Comparison of ENCODE assay signal across 17 cellular contexts in the genomic region with DNA sequence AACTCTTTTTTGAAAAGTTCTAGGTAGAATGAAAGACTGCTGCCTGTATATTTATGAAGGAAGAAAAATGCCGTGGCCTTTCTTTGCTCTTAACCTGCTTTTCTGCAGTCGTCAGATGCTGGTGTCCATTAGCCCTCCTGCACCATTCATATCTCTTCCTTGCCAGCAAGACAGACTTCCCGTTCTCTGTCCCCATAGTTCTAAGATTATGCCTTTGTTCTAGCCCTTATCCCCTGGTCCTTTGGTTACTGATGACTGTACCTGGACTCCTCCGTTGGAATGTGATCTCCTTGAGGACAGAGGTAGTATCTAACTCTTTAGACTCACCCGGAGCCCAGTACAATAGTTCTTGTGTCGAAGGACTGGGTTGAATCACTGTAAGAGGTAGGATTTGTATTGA.
"Had no signal": no experiment of that assay in that cellular context is flagged by ENCODE, and none has a peak within 500 bp of the region (broad histone marks: within the 10 kb centered on the region; RNA-seq: fewer than 3 reads in every experiment).

No MANE protein-coding gene starts in this region.

- H3K27ac Mint-ChIP-seq: dendritic cell treated with granulocyte-macrophage colony-stimulating factor and Interleukin-4, amounts not matched to agents 40 ng/mL and 50 ng/mL, for 4 days; progenitor cell of endocrine pancreas; stimulated activated effector memory CD8-positive, alpha-beta T cell treated with anti-CD3 and anti-CD28 coated beads, Interleukin-12 subunit alpha, Interleukin-12 subunit beta, amount 100 ng/mL, for 72 hours had no signal

- H3K27me3 ChIP-seq: esophagus muscularis mucosa, gastrocnemius medialis, heart right ventricle, ovary, suprapubic skin, thyroid gland had no signal

- H3K4me2 ChIP-seq: smooth muscle cell had no signal

- H3K27ac ChIP-seq: esophagus muscularis mucosa, gastrocnemius medialis, heart right ventricle, ovary, suprapubic skin, thyroid gland had no signal

- H3K36me3 ChIP-seq: esophagus muscularis mucosa, gastrocnemius medialis, heart right ventricle, ovary, suprapubic skin, thyroid gland had no signal

- H3K4me3 ChIP-seq: esophagus muscularis mucosa, gastrocnemius medialis, heart right ventricle, ovary, smooth muscle cell, suprapubic skin, thyroid gland had no signal

- H3K4me1 ChIP-seq: gastrocnemius medialis, heart right ventricle had no signal

- H3K4me3 Mint-ChIP-seq: dendritic cell treated with granulocyte-macrophage colony-stimulating factor and Interleukin-4, amounts not matched to agents 40 ng/mL and 50 ng/mL, for 4 days; effector memory CD8-positive, alpha-beta T cell; natural killer cell; neural crest cell; stimulated activated effector memory CD8-positive, alpha-beta T cell treated with anti-CD3 and anti-CD28 coated beads, Interleukin-12 subunit alpha, Interleukin-12 subunit beta, amount 100 ng/mL, for 72 hours had no signal

- H3K9me3 Mint-ChIP-seq: dendritic cell treated with granulocyte-macrophage colony-stimulating factor and Interleukin-4, amounts not matched to agents 40 ng/mL and 50 ng/mL, for 4 days; effector memory CD8-positive, alpha-beta T cell; natural killer cell; neural crest cell; stimulated activated effector memory CD8-positive, alpha-beta T cell treated with anti-CD3 and anti-CD28 coated beads, Interleukin-12 subunit alpha, Interleukin-12 subunit beta, amount 100 ng/mL, for 72 hours had no signal

- H3K9me3 ChIP-seq: esophagus muscularis mucosa, gastrocnemius medialis, heart right ventricle, ovary, suprapubic skin, thyroid gland had no signal

- H3K27me3 Mint-ChIP-seq: dendritic cell treated with granulocyte-macrophage colony-stimulating factor and Interleukin-4, amounts not matched to agents 40 ng/mL and 50 ng/mL, for 4 days; effector memory CD8-positive, alpha-beta T cell; progenitor cell of endocrine pancreas had no signal

- H3K36me3 Mint-ChIP-seq: natural killer cell had no signal

- ATAC-seq: effector memory CD8-positive, alpha-beta T cell; gastrocnemius medialis; heart right ventricle; right cardiac atrium had no signal

- DNase-seq: effector memory CD8-positive, alpha-beta T cell; gastrocnemius medialis; heart right ventricle; kidney glomerular epithelial cell; mesendoderm; natural killer cell; ovary; right cardiac atrium; stimulated activated CD4-positive, alpha-beta T cell treated with anti-CD3 and anti-CD28 coated beads, Interleukin-4, amount 100 ng/mL, for 1 hour; thyroid gland had no signal
